12 cellular contexts compared by ENCODE assay signal in the genomic region with DNA sequence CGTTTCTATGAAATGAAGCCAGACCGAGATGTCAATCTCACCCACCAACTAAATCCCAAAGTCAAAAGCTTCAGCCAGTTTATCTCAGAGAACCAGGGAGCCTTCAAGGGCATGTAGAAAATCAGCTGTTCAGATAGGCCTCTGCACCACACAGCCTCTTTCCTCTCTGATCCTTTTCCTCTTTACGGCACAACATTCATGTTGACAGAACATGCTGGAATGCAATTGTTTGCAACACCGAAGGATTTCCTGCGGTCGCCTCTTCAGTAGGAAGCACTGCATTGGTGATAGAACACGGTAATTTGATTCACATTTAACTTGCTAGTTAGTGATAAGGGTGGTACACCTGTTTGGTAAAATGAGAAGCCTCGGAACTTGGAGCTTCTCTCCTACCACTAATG.
"Had no signal": no experiment of that assay in that cellular context is flagged by ENCODE, and none has a peak within 500 bp of the region (broad histone marks: within the 10 kb centered on the region; RNA-seq: fewer than 3 reads in every experiment).

No MANE protein-coding gene starts in this region.

- ATAC-seq: activated CD8-positive, alpha-beta T cell treated with anti-CD3 and anti-CD28 coated beads, Interleukin-2, amount 10 ng/mL, durations not matched to agents 7 days and 5 days; heart right ventricle had no signal

- H3K27ac ChIP-seq: esophagus squamous epithelium, heart right ventricle, neutrophil, skin epidermis, stomach, WERI-Rb-1 had no signal

- H3K36me3 ChIP-seq: heart right ventricle, neutrophil, WERI-Rb-1 had no signal

- H3K4me3 ChIP-seq: esophagus squamous epithelium, heart right ventricle, skin epidermis, stomach had no signal

- DNase-seq: activated CD4-positive, alpha-beta T cell treated with anti-CD3 and anti-CD28 coated beads for 4 hours; activated CD8-positive, alpha-beta T cell treated with anti-CD3 and anti-CD28 coated beads, Interleukin-2, amount 10 ng/mL, durations not matched to agents 7 days and 5 days; activated naive CD4-positive, alpha-beta T cell treated with anti-CD3 and anti-CD28 coated beads for 36 hours; esophagus squamous epithelium; heart right ventricle; midbrain; naive B cell; retina; stomach; WERI-Rb-1 had no signal
